8 cellular contexts compared by ENCODE assay signal in genomic region chr1:94236021-94236491, GRCh38. TPM values are rescaled to one million over a fixed set of nuclear protein-coding genes. Genes with fewer than 3 reads are reported as not detected.
DNase-seq lines count a peak whose midpoint lies in the region; ATAC-seq and TF ChIP-seq lines count a peak whose summit lies in the region.

No MANE protein-coding gene starts in this region.

- H3K4me3 ChIP-seq in HUES48 (ENCODE audit: low read depth, low read length) (peak overlapping the region; percentile 93), colonic mucosa (peak overlapping the region; percentile 86)

- no peak for ATAC-seq in HG02678 (IDR thresholded peaks at IDR 0.05; ENCODE audit: unreplicated experiment)

- no peaks in the 10 kb centered on the region for H3K27me3 Mint-ChIP-seq in mesothelial cell of epicardium (ENCODE audit: low read depth)

- H3K27ac Mint-ChIP-seq in mesothelial cell of epicardium: peak overlapping the region; percentile 94

- peak overlapping the region; percentile 86 for H3K4me3 Mint-ChIP-seq in mesothelial cell of epicardium

- H3K4me1 ChIP-seq in HUES48 (ENCODE audit: control insufficient read depth, insufficient read depth, low read length) (peaks cover 24% of the 10 kb centered on the region), colonic mucosa (peaks cover 4% of the 10 kb centered on the region)

- H3K27me3 ChIP-seq in HUES48 (ENCODE audit: control insufficient read depth, insufficient read depth, low read length): peaks cover 57% of the 10 kb centered on the region
- H3K27me3 ChIP-seq in colonic mucosa: peaks cover 26% of the 10 kb centered on the region

- H3K9me3 Mint-ChIP-seq in mesothelial cell of epicardium: no peaks in the 10 kb centered on the region

- intact Hi-C loops in colonic mucosa (cut with DNase I): loop anchor here (5.0 kb wide), 2 partner anchors 96 to 174 kb away; no protein-coding TSS in a partner anchor

- no peak for DNase-seq in colonic mucosa
- no peak for DNase-seq in mesothelial cell of epicardium (ENCODE audit: low spot score in 2 of 2, unreplicated experiment in 2 of 2)
- DNase-seq in NCI-H748 (lab: John Stamatoyannopoulos, UW; ENCODE audit: unreplicated experiment): no peak
- DNase-seq in activated gamma-delta T cell treated with Interleukin-2 at 50 U/mL for 16 hours: no peak
- DNase-seq in activated CD4-positive, alpha-beta T cell treated with anti-CD3 and anti-CD28 coated beads, Interleukin-2, amount 50 U/mL, for 48 hours: no peak

- H3K27ac ChIP-seq in 22Rv1 (peak overlapping the region; percentile 79), HUES48 (ENCODE audit: low read depth, low read length) (no peak overlapping the region), colonic mucosa (no peak overlapping the region)

- peaks cover 67% of the 10 kb centered on the region for H3K4me1 Mint-ChIP-seq in mesothelial cell of epicardium

- no peaks in the 10 kb centered on the region for H3K36me3 Mint-ChIP-seq in mesothelial cell of epicardium

- no peak overlapping the region for H3K9ac ChIP-seq in HUES48 (ENCODE audit: low read depth, low read length)
- H3K9ac ChIP-seq in colonic mucosa (ENCODE audit: low read depth in 2 of 2, low read length in 2 of 2): no peak overlapping the region

- H3K36me3 ChIP-seq in HUES48 (ENCODE audit: control insufficient read depth, insufficient read depth, low read length) (no peaks in the 10 kb centered on the region), colonic mucosa (no peaks in the 10 kb centered on the region)

- H3K9me3 ChIP-seq in HUES48 (ENCODE audit: control insufficient read depth, insufficient read depth, low read length): no peaks in the 10 kb centered on the region
- no peaks in the 10 kb centered on the region for H3K9me3 ChIP-seq in colonic mucosa

- TF ChIP-seq CTCF in 22Rv1 (IDR thresholded peaks at IDR 0.05) (no peak), colonic mucosa (IDR thresholded peaks at IDR 0.05) (no peak), mesothelial cell of epicardium (IDR thresholded peaks at IDR 0.05; ENCODE audit: unreplicated experiment) (no peak)

RNA-seq across cellular contexts. Expression of gene ARHGAP29, which starts 1.3 kb away (rescaled TPM):
- total RNA-seq in colonic mucosa: 1 to 10 TPM; 2.5 to 8.6 TPM
- 110 to 115 TPM (median 114 TPM) in 3 replicates for total RNA-seq in mesothelial cell of epicardium

Comparison
In these comparisons a context has a peak if more than half of its experiments do, and no peak if none do; other contexts are left out.
1. RNA of gene ARHGAP29, which starts 1.3 kb away (total RNA-seq): 110 to 115 TPM in mesothelial cell of epicardium; 2.5 to 8.6 TPM in colonic mucosa; every median in the first group is over 10 times any median in the second.